ENCODE assay signal across 9 cellular contexts in the genomic region with DNA sequence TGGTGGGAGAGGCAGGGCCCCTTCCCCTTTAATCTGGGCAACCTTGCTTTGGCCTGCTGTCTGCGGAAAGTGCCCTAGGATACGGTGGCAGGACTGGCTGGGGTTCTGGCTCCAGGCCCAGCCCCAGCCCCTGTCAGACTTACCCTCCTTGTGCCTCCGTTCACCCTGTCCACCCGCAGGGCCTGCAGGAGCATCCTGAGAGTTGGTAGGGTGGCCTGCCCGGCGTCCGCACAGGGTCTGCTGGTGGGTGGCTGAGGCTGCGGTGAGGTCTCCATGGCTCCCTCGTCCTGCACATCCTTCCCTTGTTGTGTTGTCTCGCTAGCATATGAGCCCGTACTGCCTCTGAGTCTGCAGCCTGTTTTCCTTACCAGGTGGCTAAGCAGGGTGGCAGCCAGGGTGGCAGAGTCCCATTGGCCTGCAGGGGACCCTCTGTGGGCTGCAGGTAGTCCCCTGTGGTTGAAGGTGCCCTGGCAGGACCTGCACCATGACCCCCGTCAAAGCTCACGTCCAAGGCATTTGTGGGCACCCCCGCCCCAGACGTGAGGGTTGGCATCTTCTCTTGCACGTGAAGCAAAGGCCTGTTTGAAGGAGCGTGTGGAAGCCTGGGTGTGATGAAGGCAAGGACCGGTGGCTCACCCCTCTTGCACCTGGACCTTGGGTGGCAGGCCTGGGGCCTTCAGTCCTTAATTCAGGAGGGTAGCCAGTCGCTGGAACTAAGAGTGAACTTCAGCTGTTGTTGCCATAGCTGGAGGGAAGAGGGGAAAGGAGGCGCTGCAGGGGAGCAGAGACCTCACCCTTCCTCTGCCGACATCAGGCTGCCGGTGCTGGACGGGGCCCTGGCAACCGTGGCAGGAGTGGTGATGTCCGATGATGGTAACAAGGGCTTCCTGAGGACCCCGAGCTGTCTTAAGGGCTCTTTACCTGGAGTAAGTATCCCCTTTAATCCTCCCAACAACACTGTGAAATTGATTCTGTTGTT.
DNase-seq lines count a peak whose midpoint lies in the region; TF ChIP-seq lines count a peak whose summit lies in the region.
"Had no signal": no experiment of that assay in that cellular context is flagged by ENCODE, and none has a peak within 500 bp of the region (broad histone marks: within the 10 kb centered on the region; RNA-seq: fewer than 3 reads in every experiment).

No MANE protein-coding gene starts in this region.

- H3K4me3 ChIP-seq in mammary epithelial cell (replicated peaks in 1 of 3; ENCODE audit: insufficient read depth in 1 of 3, low read depth in 2 of 3, low read length in 3 of 3) (no peak overlapping the region), mesodermal cell (ENCODE audit: extremely low read depth, insufficient read depth, low read length, poor library complexity, severe bottlenecking) (no peak overlapping the region), stomach smooth muscle (ENCODE audit: low read length in 2 of 2) (peak overlapping the region in 1 of 2 donors; percentile 47)
- H3K4me3 ChIP-seq: pancreas had no signal

- no peak for DNase-seq in MCF 10A (ENCODE audit: unreplicated experiment)
- no peak for DNase-seq in mammary epithelial cell
- DNase-seq in activated T-helper 1 cell treated with anti-CD3 and anti-CD28 coated beads, Interleukin-12 subunit alpha, Interleukin-12 subunit beta, Interleukin-2, Interleukin-4 antibody, amounts not matched to agents 30 ng/mL and 10 ng/mL and 1 ng/mL, durations not matched to agents 14 hours and 24 hours and 36 hours (ENCODE audit: low spot score), result no peak
- DNase-seq in ACHN, result no peak
- no peak for DNase-seq in NK-92 treated with Interleukin-12 subunit alpha and Interleukin-12 subunit beta, amount 100 ng/mL, for 24 hours (lab: John Stamatoyannopoulos, UW)
- no peak for DNase-seq in G401 (ENCODE audit: low spot score)

- H3K9me3 ChIP-seq in mammary epithelial cell (replicated peaks; ENCODE audit: insufficient read depth, low read length) (no peaks in the 10 kb centered on the region), mesodermal cell (ENCODE audit: control insufficient read depth, low read length) (no peaks in the 10 kb centered on the region), stomach smooth muscle (ENCODE audit: control insufficient read depth in 2 of 2, low read length in 2 of 2) (no peaks in the 10 kb centered on the region)
- H3K9me3 ChIP-seq: pancreas had no signal

- H3K36me3 ChIP-seq in mammary epithelial cell (ENCODE audit: insufficient read depth, low read length) (peaks cover 11% of the 10 kb centered on the region), mesodermal cell (ENCODE audit: control insufficient read depth, insufficient read depth, low read length) (peaks cover 15% of the 10 kb centered on the region), stomach smooth muscle (ENCODE audit: control insufficient read depth in 2 of 2, insufficient read depth in 2 of 2, low read length in 2 of 2) (peaks cover 0 to 3% of the 10 kb centered on the region in 2 donors)
- H3K36me3 ChIP-seq: pancreas had no signal

- dilution Hi-C loops in mammary epithelial cell (cut with HindIII; ENCODE audit: low sequenced_read_pairs), result no loop called here

- POLR2A ChIA-PET in MCF 10A (lab: Yijun Ruan, JAX), result no interaction called here

- H3K4me1 ChIP-seq in mammary epithelial cell (ENCODE audit: insufficient read depth, low read length), result peaks cover 16% of the 10 kb centered on the region
- peaks cover 76% of the 10 kb centered on the region for H3K4me1 ChIP-seq in mesodermal cell (ENCODE audit: control insufficient read depth, insufficient read depth, low read length, poor library complexity, severe bottlenecking)
- peaks cover 89% of the 10 kb centered on the region for H3K4me1 ChIP-seq in stomach smooth muscle (ENCODE audit: control insufficient read depth, insufficient read depth, low read length)

- peak overlapping the region; percentile 52 for H3K27ac Mint-ChIP-seq in MCF 10A (ENCODE audit: low read depth, unreplicated experiment)
- peak overlapping the region; percentile 90 for H3K27ac Mint-ChIP-seq in activated T-helper 1 cell treated with anti-CD3 and anti-CD28 coated beads, Interleukin-12 subunit alpha, Interleukin-12 subunit beta, Interleukin-2, Interleukin-4 antibody, amounts not matched to agents 30 ng/mL and 10 ng/mL and 1 ng/mL, durations not matched to agents 14 hours and 24 hours and 36 hours

- no peak overlapping the region for H3K4me3 Mint-ChIP-seq in MCF 10A (ENCODE audit: unreplicated experiment)
- H3K4me3 Mint-ChIP-seq in activated T-helper 1 cell treated with anti-CD3 and anti-CD28 coated beads, Interleukin-12 subunit alpha, Interleukin-12 subunit beta, Interleukin-2, Interleukin-4 antibody, amounts not matched to agents 30 ng/mL and 10 ng/mL and 1 ng/mL, durations not matched to agents 14 hours and 24 hours and 36 hours, result peak overlapping the region; percentile 78

- H3K36me3 Mint-ChIP-seq in MCF 10A (ENCODE audit: insufficient read depth, unreplicated experiment), result peaks cover 14% of the 10 kb centered on the region
- peaks cover 13% of the 10 kb centered on the region for H3K36me3 Mint-ChIP-seq in activated T-helper 1 cell treated with anti-CD3 and anti-CD28 coated beads, Interleukin-12 subunit alpha, Interleukin-12 subunit beta, Interleukin-2, Interleukin-4 antibody, amounts not matched to agents 30 ng/mL and 10 ng/mL and 1 ng/mL, durations not matched to agents 14 hours and 24 hours and 36 hours (ENCODE audit: low read depth)

- H3K9me3 Mint-ChIP-seq in MCF 10A (ENCODE audit: unreplicated experiment), result no peaks in the 10 kb centered on the region
- no peaks in the 10 kb centered on the region for H3K9me3 Mint-ChIP-seq in activated T-helper 1 cell treated with anti-CD3 and anti-CD28 coated beads, Interleukin-12 subunit alpha, Interleukin-12 subunit beta, Interleukin-2, Interleukin-4 antibody, amounts not matched to agents 30 ng/mL and 10 ng/mL and 1 ng/mL, durations not matched to agents 14 hours and 24 hours and 36 hours

- no peaks in the 10 kb centered on the region for H3K27me3 Mint-ChIP-seq in MCF 10A (ENCODE audit: insufficient read depth, unreplicated experiment)
- no peaks in the 10 kb centered on the region for H3K27me3 Mint-ChIP-seq in activated T-helper 1 cell treated with anti-CD3 and anti-CD28 coated beads, Interleukin-12 subunit alpha, Interleukin-12 subunit beta, Interleukin-2, Interleukin-4 antibody, amounts not matched to agents 30 ng/mL and 10 ng/mL and 1 ng/mL, durations not matched to agents 14 hours and 24 hours and 36 hours (ENCODE audit: insufficient read depth)

- H3K9ac ChIP-seq in mammary epithelial cell (ENCODE audit: insufficient read depth, low read length) (no peak overlapping the region), stomach smooth muscle (ENCODE audit: low read length in 2 of 2) (no peak overlapping the region)

- no peak overlapping the region for H3K4me2 ChIP-seq in mammary epithelial cell (ENCODE audit: insufficient read depth, low read depth, low read length)

- peaks cover 100% of the 10 kb centered on the region for H3K79me2 ChIP-seq in mammary epithelial cell (ENCODE audit: insufficient read depth, low read length)

- CTCF ChIA-PET in MCF 10A (lab: Yijun Ruan, JAX), result interaction anchor here (0.6 kb wide), 1 partner anchor 55 kb away, joined by 3 read pairs; no protein-coding TSS in a partner anchor
- CTCF ChIA-PET in mammary epithelial cell (lab: Charles Lee; ENCODE audit: low non-redundant PET), result no interaction called here

- no TSS peak for BruUV-seq in MCF 10A (replicated peaks; lab: Mats Ljungman, UMichigan)
- no TSS peak for BruUV-seq in mammary epithelial cell (replicated peaks; lab: Mats Ljungman, UMichigan)

- TF ChIP-seq CTCF in MCF 10A (IDR thresholded peaks at IDR 0.05; ENCODE audit: unreplicated experiment) (no peak), mammary epithelial cell (conservative IDR thresholded peaks at IDR 0.05 in 1 of 2, IDR thresholded peaks at IDR 0.05 in 1 of 2; ENCODE audit: extremely low read depth in 1 of 2, insufficient read depth in 1 of 2, low read depth in 1 of 2, low read length in 2 of 2) (no peak)

- no peaks in the 10 kb centered on the region for H3K4me1 Mint-ChIP-seq in MCF 10A (ENCODE audit: insufficient read depth, unreplicated experiment)
- peaks cover 77% of the 10 kb centered on the region for H3K4me1 Mint-ChIP-seq in activated T-helper 1 cell treated with anti-CD3 and anti-CD28 coated beads, Interleukin-12 subunit alpha, Interleukin-12 subunit beta, Interleukin-2, Interleukin-4 antibody, amounts not matched to agents 30 ng/mL and 10 ng/mL and 1 ng/mL, durations not matched to agents 14 hours and 24 hours and 36 hours (ENCODE audit: low read depth)

- H3K27me3 ChIP-seq in mammary epithelial cell (ENCODE audit: insufficient read depth, low read length) (no peaks in the 10 kb centered on the region), stomach smooth muscle (ENCODE audit: control insufficient read depth in 1 of 2, insufficient read depth in 2 of 2, low read length in 2 of 2) (no peaks in the 10 kb centered on the region)
- H3K27me3 ChIP-seq: pancreas had no signal

- intact Hi-C loops in MCF 10A (cut with micrococcal nuclease), result no loop called here
- intact Hi-C loops in mammary epithelial cell (cut with micrococcal nuclease), result no loop called here
- intact Hi-C loops in activated T-helper 1 cell treated with anti-CD3 and anti-CD28 coated beads, Interleukin-12 subunit alpha, Interleukin-12 subunit beta, Interleukin-2, Interleukin-4 antibody, amounts not matched to agents 30 ng/mL and 10 ng/mL and 1 ng/mL, durations not matched to agents 14 hours and 24 hours and 36 hours (cut with micrococcal nuclease), result loop anchor here (2.0 to 5.0 kb wide), 2 partner anchors 16 to 38 kb away; no protein-coding TSS in a partner anchor

- H4K20me1 ChIP-seq in mammary epithelial cell (ENCODE audit: insufficient read depth, low read length), result peaks cover 17% of the 10 kb centered on the region

- 90% methylated on average over 18 of the region's 26 CpGs for WGBS in mammary epithelial cell (ENCODE audit: low coverage, missing lambda C conversion rate)
- WGBS in mesodermal cell (ENCODE audit: insufficient coverage in 2 of 2), 2 experiments, result 88 to 93% methylated on average over 22 to 26 of the region's 26 CpGs

- in situ Hi-C loops in mammary epithelial cell (cut with MboI; ENCODE audit: low sequenced_read_pairs in 2 of 2) (no loop called here), ACHN (cut with HindIII; ENCODE audit: low pct_ligation_motif_present, low pct_unique_long_range_greater_than_20kb, low sequenced_read_pairs) (loop anchor here (25.0 kb wide), 1 partner anchor 97 kb away; no protein-coding TSS in a partner anchor), G401 (cut with HindIII; ENCODE audit: low sequenced_read_pairs) (no loop called here)

- H2AFZ ChIP-seq in mammary epithelial cell (ENCODE audit: low read depth, low read length), result no peak overlapping the region

- H3K27ac ChIP-seq in mammary epithelial cell (ENCODE audit: insufficient read depth, low read depth, low read length) (no peak overlapping the region), mesodermal cell (ENCODE audit: low read depth, low read length, severe bottlenecking) (peak overlapping the region; percentile 64), stomach smooth muscle (ENCODE audit: low read length) (peak overlapping the region; percentile 49)
- H3K27ac ChIP-seq: pancreas had no signal
